10 cellular contexts compared by ENCODE assay signal in genomic region chr11:94271885-94272372, GRCh38. TPM values are rescaled to one million over a fixed set of nuclear protein-coding genes. Genes with fewer than 3 reads are reported as not detected.
DNase-seq lines count a peak whose midpoint lies in the region; ATAC-seq and TF ChIP-seq lines count a peak whose summit lies in the region.
"Had no signal": no experiment of that assay in that cellular context is flagged by ENCODE, and none has a peak within 500 bp of the region (broad histone marks: within the 10 kb centered on the region; RNA-seq: fewer than 3 reads in every experiment).

No MANE protein-coding gene starts in this region.

- peaks cover 3% of the 10 kb centered on the region for H3K27me3 Mint-ChIP-seq in activated CD8-positive, alpha-beta T cell treated with anti-CD3 and anti-CD28 coated beads for 36 hours

- H3K27ac ChIP-seq in Peyer's patch (no peak overlapping the region), hepatocyte (no peak overlapping the region)
- H3K27ac ChIP-seq: BLaER1, gastroesophageal sphincter had no signal

- H3K9me2 ChIP-seq in hepatocyte (replicated peaks; ENCODE audit: insufficient read depth), result no peaks in the 10 kb centered on the region

- intact Hi-C loops in activated CD8-positive, alpha-beta T cell treated with anti-CD3 and anti-CD28 coated beads for 36 hours (cut with micrococcal nuclease), result no loop called here

- H4K20me1 ChIP-seq in hepatocyte (ENCODE audit: insufficient read depth, poor library complexity, severe bottlenecking), result no peaks in the 10 kb centered on the region
- H4K20me1 ChIP-seq: BLaER1 had no signal

- no peak overlapping the region for H3K27ac Mint-ChIP-seq in activated CD8-positive, alpha-beta T cell treated with anti-CD3 and anti-CD28 coated beads for 36 hours

- TF ChIP-seq POLR2A in Peyer's patch (IDR thresholded peaks at IDR 0.05), result no peak

- H3K4me1 ChIP-seq in Peyer's patch (no peaks in the 10 kb centered on the region), hepatocyte (ENCODE audit: insufficient read depth) (no peaks in the 10 kb centered on the region)
- H3K4me1 ChIP-seq: gastroesophageal sphincter had no signal

- no peak overlapping the region for H3K4me2 ChIP-seq in hepatocyte

- POLR2A ChIA-PET in activated CD8-positive, alpha-beta T cell treated with anti-CD3 and anti-CD28 coated beads for 36 hours (lab: Charles Lee), result no interaction called here

- no peaks in the 10 kb centered on the region for H3K9me3 ChIP-seq in Peyer's patch
- H3K9me3 ChIP-seq in hepatocyte (ENCODE audit: low read depth), result no peaks in the 10 kb centered on the region
- H3K9me3 ChIP-seq: BLaER1 had no signal

- H3K4me3 ChIP-seq in Peyer's patch, result no peak overlapping the region
- H3K4me3 ChIP-seq in hepatocyte, result no peak overlapping the region
- H3K4me3 ChIP-seq: BLaER1, gastroesophageal sphincter had no signal

- H3K36me3 Mint-ChIP-seq in activated CD8-positive, alpha-beta T cell treated with anti-CD3 and anti-CD28 coated beads for 36 hours (ENCODE audit: low read depth), result no peaks in the 10 kb centered on the region

- peaks cover 10% of the 10 kb centered on the region for H3K9me3 Mint-ChIP-seq in activated CD8-positive, alpha-beta T cell treated with anti-CD3 and anti-CD28 coated beads for 36 hours

- H3K4me3 Mint-ChIP-seq in activated CD8-positive, alpha-beta T cell treated with anti-CD3 and anti-CD28 coated beads for 36 hours, result no peak overlapping the region

- TF ChIP-seq CTCF in GM13977 (IDR thresholded peaks at IDR 0.05; ENCODE audit: extremely low read depth, insufficient read depth, missing control alignments) (no peak), Peyer's patch (IDR thresholded peaks at IDR 0.05) (no peak), hepatocyte (IDR thresholded peaks at IDR 0.05; ENCODE audit: poor library complexity) (no peak)
- TF ChIP-seq CTCF in activated CD8-positive, alpha-beta T cell treated with anti-CD3 and anti-CD28 coated beads for 36 hours (IDR thresholded peaks at IDR 0.05), result no peak

- CTCF ChIA-PET in activated CD8-positive, alpha-beta T cell treated with anti-CD3 and anti-CD28 coated beads for 36 hours (lab: Charles Lee), result no interaction called here

- no peak overlapping the region for H2AFZ ChIP-seq in hepatocyte

- peak; percentile 38 for DNase-seq in GM13977 (ENCODE audit: low spot score)
- DNase-seq in activated CD8-positive, alpha-beta T cell treated with anti-CD3 and anti-CD28 coated beads for 36 hours, result no peak
- DNase-seq in Peyer's patch, result no peak
- DNase-seq in hepatocyte (ENCODE audit: low spot score), result no peak
- no peak for DNase-seq in NCI-H748 (lab: John Stamatoyannopoulos, UW; ENCODE audit: unreplicated experiment)

- H3K27me3 ChIP-seq in Peyer's patch (no peaks in the 10 kb centered on the region), hepatocyte (no peaks in the 10 kb centered on the region)
- H3K27me3 ChIP-seq: BLaER1, gastroesophageal sphincter had no signal

- H3K79me2 ChIP-seq in hepatocyte, result no peaks in the 10 kb centered on the region

- ATAC-seq in GM19397 (IDR thresholded peaks at IDR 0.05; ENCODE audit: unreplicated experiment) (peak; percentile 67), HG02852 (IDR thresholded peaks at IDR 0.05; ENCODE audit: unreplicated experiment) (peak; percentile 91), HG03521 (IDR thresholded peaks at IDR 0.05; ENCODE audit: unreplicated experiment) (peak; percentile 80)
- ATAC-seq in activated CD8-positive, alpha-beta T cell treated with anti-CD3 and anti-CD28 coated beads for 36 hours, result no peak
- ATAC-seq: gastroesophageal sphincter had no signal

- H3K4me1 Mint-ChIP-seq in activated CD8-positive, alpha-beta T cell treated with anti-CD3 and anti-CD28 coated beads for 36 hours (ENCODE audit: low read depth), result no peaks in the 10 kb centered on the region

- WGBS in hepatocyte (ENCODE audit: low lambda C conversion rate, missing lambda C conversion rate), result 71% methylated on average over 4 of the region's 4 CpGs

- H3K36me3 ChIP-seq in Peyer's patch, result no peaks in the 10 kb centered on the region
- no peaks in the 10 kb centered on the region for H3K36me3 ChIP-seq in hepatocyte (replicated peaks; ENCODE audit: insufficient read depth, low read depth)
- H3K36me3 ChIP-seq: BLaER1, gastroesophageal sphincter had no signal

- in situ Hi-C loops in GM13977 (cut with MboI; ENCODE audit: low pct_unique_long_range_greater_than_20kb, low sequenced_read_pairs, unreplicated experiment), result no loop called here

RNA-seq across cellular contexts. Expression of gene IZUMO1R, which starts 32.5 kb away (rescaled TPM):
- not detected for total RNA-seq in activated CD8-positive, alpha-beta T cell treated with anti-CD3 and anti-CD28 coated beads for 36 hours
- not detected for total RNA-seq in Peyer's patch
- not detected in 2 replicates for total RNA-seq in hepatocyte
- not detected in 2 replicates for polyA plus RNA-seq in hepatocyte
- total RNA-seq: gastroesophageal sphincter had no signal
